Comparison of ENCODE assay signal across 1 cellular context in the genomic region with DNA sequence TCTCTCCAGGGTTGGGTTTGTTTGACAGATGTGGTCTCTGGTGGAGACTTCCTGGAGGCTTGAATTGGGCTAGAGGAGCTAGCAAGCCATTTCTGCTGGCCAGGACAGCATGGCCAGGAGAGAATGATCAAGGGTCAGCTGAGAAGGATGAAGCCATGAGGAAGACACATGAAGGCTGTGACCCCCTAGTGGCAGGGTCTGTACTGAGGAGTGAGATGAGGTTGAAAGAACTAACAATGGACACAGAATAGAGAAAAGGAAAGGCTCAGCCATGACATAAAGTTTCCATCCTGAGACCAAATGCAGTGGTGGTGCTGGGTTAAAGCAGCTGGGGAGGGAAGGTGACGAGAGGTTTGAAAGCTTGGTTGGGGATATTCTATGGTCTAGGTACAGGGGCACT.
TF ChIP-seq lines count a peak whose summit lies in the region.

No MANE protein-coding gene starts in this region.

TF ChIP-seq in K562, 482 proteins besides CTCF, POLR2A, EP300 and RAD21 (continued from another document):
- TF ChIP-seq, protein P1, sequence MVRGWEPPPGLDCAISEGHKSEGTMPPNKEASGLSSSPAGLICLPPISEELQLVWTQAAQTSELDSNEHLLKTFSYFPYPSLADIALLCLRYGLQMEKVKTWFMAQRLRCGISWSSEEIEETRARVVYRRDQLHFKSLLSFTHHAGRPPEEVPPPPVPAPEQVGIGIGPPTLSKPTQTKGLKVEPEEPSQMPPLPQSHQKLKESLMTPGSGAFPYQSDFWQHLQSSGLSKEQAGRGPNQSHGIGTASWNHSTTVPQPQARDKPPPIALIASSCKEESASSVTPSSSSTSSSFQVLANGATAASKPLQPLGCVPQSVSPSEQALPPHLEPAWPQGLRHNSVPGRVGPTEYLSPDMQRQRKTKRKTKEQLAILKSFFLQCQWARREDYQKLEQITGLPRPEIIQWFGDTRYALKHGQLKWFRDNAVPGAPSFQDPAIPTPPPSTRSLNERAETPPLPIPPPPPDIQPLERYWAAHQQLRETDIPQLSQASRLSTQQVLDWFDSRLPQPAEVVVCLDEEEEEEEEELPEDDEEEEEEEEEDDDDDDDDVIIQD (CRISPR knock-in tag; IDR thresholded peaks at IDR 0.05), result no peak
- TF ChIP-seq YY1 (IDR thresholded peaks at IDR 0.05; ENCODE audit: borderline replicate concordance in 1 of 3, control insufficient read depth in 1 of 3, extremely low read depth in 1 of 3, insufficient read depth in 3 of 3, insufficient read length in 1 of 3, insufficient replicate concordance in 2 of 3, low read depth in 1 of 3, low read length in 2 of 3), result no peak
